28 cellular contexts compared by ENCODE assay signal in the genomic region with DNA sequence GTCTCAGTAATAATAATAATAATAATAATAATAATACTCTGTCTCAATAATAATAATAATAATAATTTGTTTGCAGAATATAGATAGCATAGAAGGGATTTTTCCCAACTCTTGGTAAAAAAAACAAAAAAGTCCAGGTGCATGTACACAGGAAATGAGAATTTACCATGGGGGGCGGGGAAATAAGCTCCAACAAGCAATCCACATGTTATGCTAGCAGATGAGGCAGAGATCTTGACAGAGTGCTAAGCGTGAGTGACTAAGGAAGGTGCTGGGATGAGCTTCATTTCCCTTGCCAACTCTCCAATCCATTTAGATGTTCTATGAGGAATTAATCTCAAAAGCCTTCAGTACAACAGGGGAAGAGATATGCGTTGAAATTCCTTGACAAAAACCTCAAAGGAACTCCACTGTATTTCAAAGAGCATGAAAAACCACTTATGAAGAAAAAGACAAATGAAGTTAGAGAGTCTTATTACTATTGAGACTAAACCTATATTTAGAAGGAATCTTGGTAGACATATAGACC.
"Had no signal": no experiment of that assay in that cellular context is flagged by ENCODE, and none has a peak within 500 bp of the region (broad histone marks: within the 10 kb centered on the region; RNA-seq: fewer than 3 reads in every experiment).

No MANE protein-coding gene starts in this region.

- H3K36me3 Mint-ChIP-seq: immature natural killer cell; naive B cell; natural killer cell; stimulated activated memory B cell treated with anti-CD40 and anti-IgM and Interleukin-4, amounts not matched to agents 10 μg/mL and 1 μg/mL and 100 μg/mL, for 72 hours had no signal

- DNase-seq: immature natural killer cell; left ventricle myocardium inferior; mesendoderm; naive B cell; natural killer cell; nephron progenitor cell; occipital lobe; ovary; right lobe of liver; stimulated activated CD4-positive, alpha-beta T cell treated with anti-CD3 and anti-CD28 coated beads, Interleukin-1b, Interleukin-23, amount 100 ng/mL, for 48 hours; stimulated activated CD4-positive, alpha-beta T cell treated with anti-CD3 and anti-CD28 coated beads, Interleukin-2, amount 100 ng/mL, for 48 hours; stimulated activated CD4-positive, alpha-beta T cell treated with anti-CD3 and anti-CD28 coated beads, Interleukin-4, amount 100 ng/mL, for 4 hours; stimulated activated CD8-positive, alpha-beta memory T cell treated with anti-CD3 and anti-CD28 coated beads, Interleukin-4, amount 100 ng/mL, for 48 hours; stimulated activated naive CD4-positive, alpha-beta T cell treated with Interleukin-2 at 50 U/mL for 16 hours; stimulated activated naive CD8-positive, alpha-beta T cell treated with anti-CD3 and anti-CD28 coated beads, Interleukin-15, amount 100 ng/mL, for 72 hours; substantia nigra; uterus had no signal

- ATAC-seq: natural killer cell; right lobe of liver; stimulated activated memory B cell treated with anti-CD40 and anti-IgM and Interleukin-4, amounts not matched to agents 10 μg/mL and 1 μg/mL and 100 μg/mL, for 72 hours; stimulated activated naive CD8-positive, alpha-beta T cell treated with anti-CD3 and anti-CD28 coated beads, Interleukin-15, amount 100 ng/mL, for 72 hours had no signal

- H3K9me3 Mint-ChIP-seq: immature natural killer cell; mesothelial cell of epicardium; naive B cell; natural killer cell; nephron progenitor cell; neural progenitor cell; stimulated activated memory B cell treated with anti-CD40 and anti-IgM and Interleukin-4, amounts not matched to agents 10 μg/mL and 1 μg/mL and 100 μg/mL, for 72 hours; stimulated activated naive CD8-positive, alpha-beta T cell treated with anti-CD3 and anti-CD28 coated beads, Interleukin-15, amount 100 ng/mL, for 72 hours; type B pancreatic cell had no signal

- H3K4me1 Mint-ChIP-seq: immature natural killer cell; natural killer cell; stimulated activated memory B cell treated with anti-CD40 and anti-IgM and Interleukin-4, amounts not matched to agents 10 μg/mL and 1 μg/mL and 100 μg/mL, for 72 hours; stimulated activated naive CD8-positive, alpha-beta T cell treated with anti-CD3 and anti-CD28 coated beads, Interleukin-15, amount 100 ng/mL, for 72 hours had no signal

- FAIRE-seq: islet of Langerhans had no signal

- H2AFZ ChIP-seq: neural progenitor cell had no signal

- H3K4me3 ChIP-seq: left ventricle myocardium inferior, lung, neural progenitor cell, ovary, right atrium auricular region, right lobe of liver, smooth muscle cell, tibial nerve, uterus had no signal

- H3K9ac ChIP-seq: neural progenitor cell had no signal

- H3K4me3 Mint-ChIP-seq: immature natural killer cell; mesothelial cell of epicardium; naive B cell; natural killer cell; nephron progenitor cell; neural progenitor cell; stimulated activated memory B cell treated with anti-CD40 and anti-IgM and Interleukin-4, amounts not matched to agents 10 μg/mL and 1 μg/mL and 100 μg/mL, for 72 hours; stimulated activated naive CD8-positive, alpha-beta T cell treated with anti-CD3 and anti-CD28 coated beads, Interleukin-15, amount 100 ng/mL, for 72 hours; type B pancreatic cell had no signal

- H3K36me3 ChIP-seq: left ventricle myocardium inferior, neural progenitor cell, neutrophil, ovary, right atrium auricular region, right lobe of liver, tibial nerve, uterus had no signal

- H3K27ac ChIP-seq: left ventricle myocardium inferior, neural progenitor cell, neutrophil, ovary, right atrium auricular region, right lobe of liver, tibial nerve, uterus had no signal

- H3K27ac Mint-ChIP-seq: immature natural killer cell; mesothelial cell of epicardium; naive B cell; natural killer cell; nephron progenitor cell; neural progenitor cell; progenitor cell of endocrine pancreas; stimulated activated memory B cell treated with anti-CD40 and anti-IgM and Interleukin-4, amounts not matched to agents 10 μg/mL and 1 μg/mL and 100 μg/mL, for 72 hours; stimulated activated naive CD8-positive, alpha-beta T cell treated with anti-CD3 and anti-CD28 coated beads, Interleukin-15, amount 100 ng/mL, for 72 hours had no signal

- H3K4me1 ChIP-seq: neural progenitor cell, right atrium auricular region, uterus had no signal

- H3K4me2 ChIP-seq: neural progenitor cell, smooth muscle cell had no signal

- H3K27me3 ChIP-seq: neural progenitor cell, neutrophil, ovary, right atrium auricular region, right lobe of liver, tibial nerve, uterus had no signal

- H3K27me3 Mint-ChIP-seq: progenitor cell of endocrine pancreas, type B pancreatic cell had no signal

- H3K9me3 ChIP-seq: left ventricle myocardium inferior, neutrophil, ovary, right atrium auricular region, right lobe of liver, tibial nerve, uterus had no signal
